9 cellular contexts compared by ENCODE assay signal in the genomic region with DNA sequence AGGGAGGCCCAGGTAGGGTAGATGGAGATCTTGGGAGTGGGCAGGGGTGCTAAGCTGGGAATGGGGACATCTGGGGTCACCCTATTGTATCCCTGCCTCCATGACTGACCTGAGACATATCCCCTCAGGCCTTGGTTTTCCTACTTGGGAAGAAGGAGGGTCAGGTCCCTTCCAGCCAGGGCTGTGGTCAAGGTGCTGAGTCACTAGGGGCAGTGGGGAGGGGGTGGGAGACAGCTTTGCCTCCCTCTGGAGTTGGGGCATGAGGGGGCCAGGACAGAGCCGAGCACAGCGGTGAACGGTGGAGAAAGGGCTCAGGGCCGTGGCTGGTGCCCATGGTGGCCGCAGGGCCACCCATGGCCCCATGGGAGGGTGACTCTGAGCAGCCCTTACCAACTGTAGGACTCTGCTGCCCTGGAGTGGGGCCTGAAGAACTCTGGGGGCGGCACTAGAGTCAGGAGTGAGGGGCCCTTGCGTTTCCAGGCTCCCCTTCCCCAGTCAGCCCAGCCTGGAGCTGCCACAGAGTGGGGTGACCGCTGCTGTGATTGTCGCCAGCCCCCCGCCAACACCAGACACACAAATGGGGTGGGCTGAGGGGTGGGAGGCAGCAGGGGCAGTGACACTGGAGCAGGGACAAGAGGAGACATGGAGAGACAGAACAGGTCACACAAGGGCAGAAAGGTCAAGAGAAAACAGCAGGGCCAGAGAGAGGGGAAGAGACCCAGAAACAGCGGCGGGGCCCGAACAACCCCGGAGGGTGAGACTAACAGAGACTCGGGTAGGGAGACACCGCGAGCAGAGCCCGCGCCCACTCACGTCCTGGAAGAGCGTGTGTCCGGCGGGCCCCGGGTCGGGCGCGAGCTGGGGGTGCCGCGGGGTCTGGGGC. TPM values are rescaled to one million over a fixed set of nuclear protein-coding genes. Genes with fewer than 3 reads are reported as not detected.
DNase-seq lines count a peak whose midpoint lies in the region; ATAC-seq and TF ChIP-seq lines count a peak whose summit lies in the region.
"Had no signal": no experiment of that assay in that cellular context is flagged by ENCODE, and none has a peak within 500 bp of the region (broad histone marks: within the 10 kb centered on the region; RNA-seq: fewer than 3 reads in every experiment).

No MANE protein-coding gene starts in this region.

- intact Hi-C loops in esophagus muscularis mucosa (cut with DNase I): no loop called here

- WGBS in esophagus muscularis mucosa: 4% methylated on average over 13 of the region's 29 CpGs

- DNase-seq in RWPE2 (ENCODE audit: low spot score) (peak; percentile 78), esophagus muscularis mucosa (ENCODE audit: extremely low spot score) (no peak), osteoblast (ENCODE audit: insufficient read length, low spot score, missing footprints) (peak; percentile 97), cortex of kidney (lab: John Stamatoyannopoulos, UW) (no peak)

- H3K4me2 ChIP-seq in BLaER1 (peak overlapping the region; percentile 95), osteoblast (ENCODE audit: insufficient read depth, low read length) (peak overlapping the region; percentile 86)

- peak overlapping the region; percentile 77 for H3K27ac ChIP-seq in BLaER1
- H3K27ac ChIP-seq in RWPE2 (ENCODE audit: poor library complexity, severe bottlenecking): peak overlapping the region; percentile 39
- peak overlapping the region; percentile 93 to 97 (median 96) for H3K27ac ChIP-seq in esophagus muscularis mucosa (replicated peaks in 1 of 4)
- peak overlapping the region; percentile 23 for H3K27ac ChIP-seq in osteoblast (ENCODE audit: low read depth, low read length)

- H3K9me3 ChIP-seq in BLaER1 (no peaks in the 10 kb centered on the region), RWPE2 (ENCODE audit: severe bottlenecking) (no peaks in the 10 kb centered on the region), esophagus muscularis mucosa (no peaks in the 10 kb centered on the region), osteoblast (ENCODE audit: low read depth, low read length) (no peaks in the 10 kb centered on the region)

- H3K4me1 ChIP-seq in BLaER1: peaks cover 70% of the 10 kb centered on the region
- H3K4me1 ChIP-seq in RWPE2 (ENCODE audit: insufficient read depth, poor library complexity, severe bottlenecking): no peaks in the 10 kb centered on the region
- H3K4me1 ChIP-seq in esophagus muscularis mucosa: peaks cover 29 to 65% (median 56%) of the 10 kb centered on the region in 4 donors
- peaks cover 26% of the 10 kb centered on the region for H3K4me1 ChIP-seq in osteoblast (ENCODE audit: insufficient read depth, low read length)

- no peak for TF ChIP-seq EP300 in esophagus muscularis mucosa (IDR thresholded peaks at IDR 0.05)

- H2AFZ ChIP-seq in osteoblast (ENCODE audit: low read length): peak overlapping the region; percentile 84

- peaks cover 5% of the 10 kb centered on the region for H3K79me2 ChIP-seq in osteoblast (ENCODE audit: insufficient read depth, low read length)

- no peak for TF ChIP-seq POLR2A in esophagus muscularis mucosa (IDR thresholded peaks at IDR 0.05; ENCODE audit: low read depth)

- peak overlapping the region; percentile 83 for H3K9ac ChIP-seq in BLaER1

- H4K20me1 ChIP-seq in BLaER1 (peaks cover 42% of the 10 kb centered on the region), osteoblast (ENCODE audit: insufficient read depth, low read length) (peaks cover 9% of the 10 kb centered on the region)

- ATAC-seq in GM19463 (IDR thresholded peaks at IDR 0.05; ENCODE audit: unreplicated experiment) (peak; percentile 43), RWPE2 (ENCODE audit: low read depth) (peak; percentile 36; the same call in 2 of the 3 replicates), GM18858 (IDR thresholded peaks at IDR 0.05; ENCODE audit: unreplicated experiment) (no peak), esophagus mucosa (no peak)

- H3K27me3 ChIP-seq in BLaER1 (no peaks in the 10 kb centered on the region), RWPE2 (ENCODE audit: insufficient read depth, poor library complexity, severe bottlenecking) (no peaks in the 10 kb centered on the region), esophagus muscularis mucosa (no peaks in the 10 kb centered on the region), osteoblast (ENCODE audit: insufficient read depth, low read length) (no peaks in the 10 kb centered on the region)

- H3K36me3 ChIP-seq in BLaER1 (peaks cover 49% of the 10 kb centered on the region), RWPE2 (ENCODE audit: low read depth) (peaks cover 27% of the 10 kb centered on the region), esophagus muscularis mucosa (peaks cover 0 to 33% (median 22%) of the 10 kb centered on the region in 4 donors), osteoblast (ENCODE audit: insufficient read depth, low read length) (peaks cover 19% of the 10 kb centered on the region)

- peak overlapping the region; percentile 73 for H3K4me3 ChIP-seq in BLaER1
- peak overlapping the region; percentile 49 for H3K4me3 ChIP-seq in RWPE2 (ENCODE audit: severe bottlenecking)
- peak overlapping the region; percentile 80 to 94 (median 84) for H3K4me3 ChIP-seq in esophagus muscularis mucosa
- peak overlapping the region; percentile 74 for H3K4me3 ChIP-seq in osteoblast (ENCODE audit: insufficient read depth, low read length)

- TF ChIP-seq CTCF in RWPE2 (IDR thresholded peaks at IDR 0.05; ENCODE audit: poor library complexity, severe bottlenecking): no peak
- no peak for TF ChIP-seq CTCF in esophagus muscularis mucosa (IDR thresholded peaks at IDR 0.05)
- TF ChIP-seq CTCF in osteoblast (IDR thresholded peaks at IDR 0.05; ENCODE audit: extremely low read depth, low read depth, low read length): no peak

RNA-seq across cellular contexts. Expression of a gene that starts 0.6 kb away (rescaled TPM):
- total RNA-seq in esophagus muscularis mucosa (10 to 100 TPM; 34.1 to 43.4 (median 39.9) TPM), osteoblast (14.7 and 27.1 TPM in 2 replicates), esophagus mucosa (8.0 TPM)

RNA-seq across cellular contexts. Expression of a gene that starts 6.9 kb away (rescaled TPM):
- total RNA-seq in esophagus muscularis mucosa (1 to 10 TPM; 1.3 to 2.5 (median 2.0) TPM), osteoblast (1.8 and 2.2 TPM in 2 replicates), esophagus mucosa (2.0 TPM)
- total RNA-seq: NCI-H460 had no signal

RNA-seq across cellular contexts. Expression of a gene that starts 11.5 kb away (rescaled TPM):
- total RNA-seq in esophagus muscularis mucosa: under 1 TPM in 1 of 4 donors, not detected in 3; 0.23 TPM
- total RNA-seq in osteoblast: under 0.01 TPM in 2 replicates
- not detected for total RNA-seq in esophagus mucosa
- total RNA-seq: NCI-H460 had no signal

RNA-seq across cellular contexts. Expression of a gene that starts 12.5 kb away (rescaled TPM):
- total RNA-seq in esophagus muscularis mucosa: 1 to 10 TPM; 1.8 to 5.0 (median 2.9) TPM
- 1.4 and 2.4 TPM in 2 replicates for total RNA-seq in osteoblast
- 3.7 TPM for total RNA-seq in esophagus mucosa

RNA-seq across cellular contexts. Expression of a gene that starts 46.5 kb away (rescaled TPM):
- total RNA-seq in esophagus muscularis mucosa: 10 to 100 TPM in 2 of 4 donors, 1 to 10 TPM in 2; 4.5 to 13.0 (median 9.2) TPM
- 5.1 and 6.5 TPM in 2 replicates for total RNA-seq in osteoblast
- 9.6 TPM for total RNA-seq in esophagus mucosa

Comparison
In these comparisons a context has a peak if more than half of its experiments do, and no peak if none do; other contexts are left out.
1. H3K27ac ChIP-seq: peak in every context shown above with its lines; median percentile 96 in esophagus muscularis mucosa; 77 in BLaER1; 39 in RWPE2; 23 in osteoblast.
2. ATAC-seq: peak in GM19463 (single experiment) and RWPE2 (single experiment); none in GM18858 (single experiment) and esophagus mucosa (single experiment).
3. DNase-seq: peak in RWPE2 (single experiment) and osteoblast (single experiment); none in esophagus muscularis mucosa (single experiment) and cortex of kidney (single experiment).
4. Peak in every context shown above with its lines, with median percentiles within 50 percentile points of each other: H3K4me3 ChIP-seq.